Comparison of ENCODE assay signal across 25 cellular contexts in genomic region chr20:61370841-61371303, GRCh38.
DNase-seq lines count a peak whose midpoint lies in the region; ATAC-seq and TF ChIP-seq lines count a peak whose summit lies in the region.
"Had no signal": no experiment of that assay in that cellular context is flagged by ENCODE, and none has a peak within 500 bp of the region (broad histone marks: within the 10 kb centered on the region; RNA-seq: fewer than 3 reads in every experiment).

No MANE protein-coding gene starts in this region.

- no peak overlapping the region for H3K4me2 ChIP-seq in GM23338

- POLR2A ChIA-PET in CD4-positive, alpha-beta memory T cell (lab: Charles Lee; ENCODE audit: partially characterized antibody) = no interaction called here

- peaks cover 8% of the 10 kb centered on the region for H3K36me3 Mint-ChIP-seq in GM23338 (ENCODE audit: low read depth)
- no peaks in the 10 kb centered on the region for H3K36me3 Mint-ChIP-seq in activated CD8-positive, alpha-beta memory T cell treated with anti-CD3 and anti-CD28 coated beads, Interleukin-2, amount 10 ng/mL, durations not matched to agents 7 days and 5 days
- H3K36me3 Mint-ChIP-seq in CD4-positive, alpha-beta memory T cell = no peaks in the 10 kb centered on the region
- H3K36me3 Mint-ChIP-seq: activated naive CD4-positive, alpha-beta T cell treated with anti-CD3 and anti-CD28 coated beads, Interleukin-2, amount 50 U/mL, for 72 hours; IgD-negative memory B cell; natural killer cell treated with Interleukin-12 subunit alpha and Interleukin-12 subunit beta and Interleukin-15 and Interleukin-18, amount 100 ng/mL, for 72 hours had no signal

- no peaks in the 10 kb centered on the region for H3K79me2 ChIP-seq in GM23338 (replicated peaks; ENCODE audit: insufficient read depth)

- H3K9me3 ChIP-seq in iPS-20b (ENCODE audit: insufficient read depth, low read depth, low read length) = peaks cover 5% of the 10 kb centered on the region; the same call in 1 of the 2 replicates
- no peaks in the 10 kb centered on the region for H3K9me3 ChIP-seq in CD4-positive, alpha-beta memory T cell (ENCODE audit: control insufficient read depth in 1 of 2, low read length in 2 of 2)
- H3K9me3 ChIP-seq: right lobe of liver, SJCRH30 had no signal

- H3K27ac ChIP-seq in GM23338 (ENCODE audit: low read depth) (no peak overlapping the region), iPS-20b (ENCODE audit: low read length) (no peak overlapping the region)
- H3K27ac ChIP-seq in CD4-positive, alpha-beta memory T cell (ENCODE audit: low read depth, low read length) = no peak overlapping the region
- H3K27ac ChIP-seq: heart right ventricle, HL-60, right lobe of liver, SJCRH30, stomach had no signal

- no peaks in the 10 kb centered on the region for H4K20me1 ChIP-seq in GM23338 (replicated peaks; ENCODE audit: insufficient read depth)

- H3K4me1 Mint-ChIP-seq in GM23338 = peaks cover 15% of the 10 kb centered on the region; the same call in 2 of the 3 replicates
- H3K4me1 Mint-ChIP-seq in activated CD8-positive, alpha-beta memory T cell treated with anti-CD3 and anti-CD28 coated beads, Interleukin-2, amount 10 ng/mL, durations not matched to agents 7 days and 5 days = no peaks in the 10 kb centered on the region
- no peaks in the 10 kb centered on the region for H3K4me1 Mint-ChIP-seq in CD4-positive, alpha-beta memory T cell
- H3K4me1 Mint-ChIP-seq: IgD-negative memory B cell had no signal

- no peaks in the 10 kb centered on the region for H3F3A ChIP-seq in GM23338 (replicated peaks; ENCODE audit: low read depth)

- H3K27me3 ChIP-seq in GM23338 (ENCODE audit: insufficient read depth) (no peaks in the 10 kb centered on the region), iPS-20b (ENCODE audit: insufficient read depth, low read length) (peaks cover 46% of the 10 kb centered on the region)
- H3K27me3 ChIP-seq in CD4-positive, alpha-beta memory T cell (ENCODE audit: insufficient read depth, low read length) = no peaks in the 10 kb centered on the region
- H3K27me3 ChIP-seq: right lobe of liver had no signal

- H3K4me1 ChIP-seq in GM23338 (ENCODE audit: insufficient read depth) (no peaks in the 10 kb centered on the region), iPS-20b (ENCODE audit: insufficient read depth, low read length) (no peaks in the 10 kb centered on the region)
- no peaks in the 10 kb centered on the region for H3K4me1 ChIP-seq in CD4-positive, alpha-beta memory T cell (ENCODE audit: insufficient read depth, low read length)
- H3K4me1 ChIP-seq: heart right ventricle, right lobe of liver, SJCRH30 had no signal

- H3K9me3 Mint-ChIP-seq in GM23338 = peaks cover 10% of the 10 kb centered on the region
- no peaks in the 10 kb centered on the region for H3K9me3 Mint-ChIP-seq in activated CD8-positive, alpha-beta memory T cell treated with anti-CD3 and anti-CD28 coated beads, Interleukin-2, amount 10 ng/mL, durations not matched to agents 7 days and 5 days (ENCODE audit: low read depth)
- peaks cover 0 to 3% (median 0%) of the 10 kb centered on the region in 8 donors for H3K9me3 Mint-ChIP-seq in CD4-positive, alpha-beta memory T cell
- H3K9me3 Mint-ChIP-seq: activated CD8-positive, alpha-beta T cell treated with anti-CD3 and anti-CD28 coated beads for 36 hours; natural killer cell treated with Interleukin-12 subunit alpha and Interleukin-12 subunit beta and Interleukin-15 and Interleukin-18, amount 100 ng/mL, for 72 hours had no signal

- no peak overlapping the region for H3K4me3 ChIP-seq in GM23338
- H3K4me3 ChIP-seq in iPS-20b (ENCODE audit: low read length) = no peak overlapping the region
- no peak overlapping the region for H3K4me3 ChIP-seq in CD4-positive, alpha-beta memory T cell (ENCODE audit: low read length in 2 of 2)
- H3K4me3 ChIP-seq: heart right ventricle, right lobe of liver, SJCRH30, stomach had no signal

- H3K9me2 ChIP-seq in GM23338 (ENCODE audit: insufficient read depth) = peaks cover 5% of the 10 kb centered on the region; the same call in 1 of the 2 replicates

- no peaks in the 10 kb centered on the region for H3K36me3 ChIP-seq in GM23338 (ENCODE audit: insufficient read depth)
- no peaks in the 10 kb centered on the region for H3K36me3 ChIP-seq in iPS-20b (ENCODE audit: insufficient read depth, low read depth, low read length)
- H3K36me3 ChIP-seq in CD4-positive, alpha-beta memory T cell (ENCODE audit: insufficient read depth, low read length) = no peaks in the 10 kb centered on the region
- H3K36me3 ChIP-seq: heart right ventricle, right lobe of liver, SJCRH30, stomach had no signal

- intact Hi-C loops in posterior vena cava (cut with DNase I) = no loop called here
- intact Hi-C loops in CD4-positive, alpha-beta memory T cell (cut with micrococcal nuclease) = no loop called here

- H3K4me3 Mint-ChIP-seq in GM23338 = no peak overlapping the region
- no peak overlapping the region for H3K4me3 Mint-ChIP-seq in activated CD8-positive, alpha-beta memory T cell treated with anti-CD3 and anti-CD28 coated beads, Interleukin-2, amount 10 ng/mL, durations not matched to agents 7 days and 5 days
- no peak overlapping the region for H3K4me3 Mint-ChIP-seq in CD4-positive, alpha-beta memory T cell
- H3K4me3 Mint-ChIP-seq: activated CD8-positive, alpha-beta T cell treated with anti-CD3 and anti-CD28 coated beads for 36 hours; activated T-cell treated with anti-CD3 and anti-CD28 coated beads, Interleukin-2, amount 50 U/mL, for 4 hours; IgD-negative memory B cell; natural killer cell treated with Interleukin-12 subunit alpha and Interleukin-12 subunit beta and Interleukin-15 and Interleukin-18, amount 100 ng/mL, for 72 hours; WTC11 had no signal

- TF ChIP-seq CTCF in GM23338 (conservative IDR thresholded peaks at IDR 0.05; ENCODE audit: low read depth in 2 of 2) = no peak

- no peak for DNase-seq in GM23338 (ENCODE audit: low spot score)
- peak; percentile 42 for DNase-seq in astrocyte of the hippocampus (ENCODE audit: low read depth, low spot score)
- peak; percentile 66 for DNase-seq in posterior vena cava (ENCODE audit: low spot score)
- no peak for DNase-seq in stimulated activated naive CD4-positive, alpha-beta T cell treated with Interleukin-2 at 50 U/mL for 16 hours (lab: John Stamatoyannopoulos, UW)
- no peak for DNase-seq in activated CD8-positive, alpha-beta memory T cell treated with anti-CD3 and anti-CD28 coated beads, Interleukin-2, amount 10 ng/mL, durations not matched to agents 7 days and 5 days
- DNase-seq in CD4-positive, alpha-beta memory T cell = no peak
- DNase-seq: activated CD8-positive, alpha-beta T cell treated with anti-CD3 and anti-CD28 coated beads for 36 hours; activated T-cell treated with anti-CD3 and anti-CD28 coated beads, Interleukin-2, amount 50 U/mL, for 4 hours; H7; heart right ventricle; mesenchymal stem cell; MM.1S; NCI-H187 treated with DMSO at 0.1 percent for 48 hours; NCI-H446; right lobe of liver; SJCRH30; stomach; T-helper 2 cell had no signal

- CTCF ChIA-PET in activated CD8-positive, alpha-beta memory T cell treated with anti-CD3 and anti-CD28 coated beads, Interleukin-2, amount 10 ng/mL, durations not matched to agents 7 days and 5 days (lab: Charles Lee) = no interaction called here
- CTCF ChIA-PET in CD4-positive, alpha-beta memory T cell (lab: Charles Lee; ENCODE audit: partially characterized antibody) = no interaction called here

- peak; percentile 34 for ATAC-seq in GM23338
- ATAC-seq in activated CD8-positive, alpha-beta memory T cell treated with anti-CD3 and anti-CD28 coated beads, Interleukin-2, amount 10 ng/mL, durations not matched to agents 7 days and 5 days = no peak
- no peak for ATAC-seq in HG02840 (IDR thresholded peaks at IDR 0.05; ENCODE audit: low FRiP score, unreplicated experiment)
- ATAC-seq: activated CD8-positive, alpha-beta T cell treated with anti-CD3 and anti-CD28 coated beads for 36 hours; activated naive CD4-positive, alpha-beta T cell treated with anti-CD3 and anti-CD28 coated beads, Interleukin-2, amount 50 U/mL, for 72 hours; activated T-cell treated with anti-CD3 and anti-CD28 coated beads, Interleukin-2, amount 50 U/mL, for 4 hours; right lobe of liver had no signal

- H2AFZ ChIP-seq in GM23338 = no peak overlapping the region

- peaks cover 15% of the 10 kb centered on the region for H3K27me3 Mint-ChIP-seq in GM23338 (ENCODE audit: insufficient read depth, low read depth, poor library complexity)
- H3K27me3 Mint-ChIP-seq in activated CD8-positive, alpha-beta memory T cell treated with anti-CD3 and anti-CD28 coated beads, Interleukin-2, amount 10 ng/mL, durations not matched to agents 7 days and 5 days = no peaks in the 10 kb centered on the region
- no peaks in the 10 kb centered on the region for H3K27me3 Mint-ChIP-seq in CD4-positive, alpha-beta memory T cell
- H3K27me3 Mint-ChIP-seq: activated CD8-positive, alpha-beta T cell treated with anti-CD3 and anti-CD28 coated beads for 36 hours; IgD-negative memory B cell; natural killer cell treated with Interleukin-12 subunit alpha and Interleukin-12 subunit beta and Interleukin-15 and Interleukin-18, amount 100 ng/mL, for 72 hours had no signal

- peak overlapping the region; percentile 15; the same call in 1 of the 2 replicates for H3K9ac ChIP-seq in iPS-20b (ENCODE audit: low read depth, low read length)

- no peak overlapping the region for H3K27ac Mint-ChIP-seq in GM23338
- H3K27ac Mint-ChIP-seq in activated CD8-positive, alpha-beta memory T cell treated with anti-CD3 and anti-CD28 coated beads, Interleukin-2, amount 10 ng/mL, durations not matched to agents 7 days and 5 days = no peak overlapping the region
- H3K27ac Mint-ChIP-seq in CD4-positive, alpha-beta memory T cell = no peak overlapping the region
- H3K27ac Mint-ChIP-seq: activated CD8-positive, alpha-beta T cell treated with anti-CD3 and anti-CD28 coated beads for 36 hours; activated naive CD4-positive, alpha-beta T cell treated with anti-CD3 and anti-CD28 coated beads, Interleukin-2, amount 50 U/mL, for 72 hours; natural killer cell treated with Interleukin-12 subunit alpha and Interleukin-12 subunit beta and Interleukin-15 and Interleukin-18, amount 100 ng/mL, for 72 hours; WTC11 had no signal

TF ChIP-seq in GM23338, 12 proteins besides CTCF, POLR2A, EP300 and RAD21:
- no peak for TF ChIP-seq NANOG (IDR thresholded peaks at IDR 0.05; ENCODE audit: borderline replicate concordance)
- no peak for TF ChIP-seq EZH2 (IDR thresholded peaks at IDR 0.05; ENCODE audit: low read depth, unreplicated experiment)

Comparison
In these comparisons a context has a peak if more than half of its experiments do, and no peak if none do; other contexts are left out.
1. DNase-seq: peak in astrocyte of the hippocampus (single experiment) and posterior vena cava (single experiment); none in GM23338 (single experiment), stimulated activated naive CD4-positive, alpha-beta T cell treated with Interleukin-2 at 50 U/mL for 16 hours (single experiment), activated CD8-positive, alpha-beta memory T cell treated with anti-CD3 and anti-CD28 coated beads, Interleukin-2, amount 10 ng/mL, durations not matched to agents 7 days and 5 days (single experiment) and CD4-positive, alpha-beta memory T cell (0 of 5).